7 cellular contexts compared by ENCODE assay signal in the genomic region with DNA sequence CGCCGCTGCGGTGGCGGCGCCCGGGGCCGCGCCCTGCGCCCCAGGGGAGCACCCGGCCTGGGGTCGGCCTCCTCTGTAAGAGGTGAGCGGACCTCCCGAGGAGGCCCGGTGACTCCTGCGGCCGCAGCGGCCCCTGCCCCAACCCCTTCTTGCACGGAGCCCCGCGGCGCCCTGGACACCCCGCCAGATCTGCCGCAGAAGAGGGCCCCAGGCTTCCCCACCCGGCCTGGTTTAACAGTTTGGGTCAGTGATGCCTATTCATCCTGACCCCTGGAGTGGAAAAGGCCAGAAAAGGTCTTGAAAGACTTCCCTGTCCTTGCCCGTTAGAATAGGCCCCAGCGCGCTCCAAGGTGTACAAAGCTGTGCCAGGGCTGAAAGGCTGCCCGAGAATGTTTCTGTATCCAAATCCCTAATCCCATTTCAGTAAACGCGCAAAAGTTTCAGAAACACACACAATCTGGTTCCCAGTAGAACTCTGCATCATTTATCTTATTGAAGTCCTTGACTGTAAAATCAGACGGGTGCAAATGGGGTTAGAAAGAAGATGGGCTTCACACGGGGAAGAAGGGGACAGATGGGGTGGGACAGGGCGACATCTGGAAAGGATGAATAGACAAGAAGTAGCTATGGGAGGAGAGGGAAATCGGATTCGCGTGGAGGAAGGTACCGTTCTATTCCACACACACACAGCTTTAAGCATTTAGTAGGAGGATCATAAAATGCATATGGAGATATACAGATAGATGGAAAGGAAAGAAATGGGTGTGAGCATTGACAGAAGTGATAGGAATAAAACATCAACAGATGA. TPM values are rescaled to one million over a fixed set of nuclear protein-coding genes. Genes with fewer than 3 reads are reported as not detected.
DNase-seq lines count a peak whose midpoint lies in the region; ATAC-seq and TF ChIP-seq lines count a peak whose summit lies in the region.

No MANE protein-coding gene starts in this region.

- DNase-seq in NCI-H524 treated with DMSO at 0.1 percent for 48 hours (lab: John Stamatoyannopoulos, UW) (peak; percentile 55), breast epithelium (ENCODE audit: low spot score in 2 of 2) (peak; percentile 37 to 52), suprapubic skin (ENCODE audit: low spot score in 2 of 2) (no peak), NCI-H2196 (lab: John Stamatoyannopoulos, UW; ENCODE audit: unreplicated experiment) (no peak)

- no peak for TF ChIP-seq RAD21 in liver (IDR thresholded peaks at IDR 0.05)

- peaks cover 0 to 12% of the 10 kb centered on the region in 2 donors for H3K4me1 ChIP-seq in breast epithelium
- H3K4me1 ChIP-seq in liver (ENCODE audit: control insufficient read depth in 4 of 4, insufficient read depth in 4 of 4, low read length in 3 of 4) = peaks cover 0 to 9% (median 2%) of the 10 kb centered on the region in 4 donors
- H3K4me1 ChIP-seq in suprapubic skin = peaks cover 68% of the 10 kb centered on the region

- intact Hi-C loops in breast epithelium (cut with DNase I; ENCODE audit: low total_unique reads) = loop anchor here (5.0 kb wide), 3 partner anchors 85 to 220 kb away; partner anchors contain the start of gene ATG10

- no peaks in the 10 kb centered on the region for H3K27me3 ChIP-seq in breast epithelium
- H3K27me3 ChIP-seq in liver (ENCODE audit: control insufficient read depth in 4 of 4, insufficient read depth in 4 of 4, low read length in 3 of 4) = no peaks in the 10 kb centered on the region
- H3K27me3 ChIP-seq in suprapubic skin = no peaks in the 10 kb centered on the region

- WGBS in liver = 32% methylated on average over 37 of the region's 37 CpGs
- WGBS in suprapubic skin = 24% methylated on average over 21 of the region's 37 CpGs

- TF ChIP-seq CTCF in breast epithelium (IDR thresholded peaks at IDR 0.05) (no peak), liver (IDR thresholded peaks at IDR 0.05; ENCODE audit: low read depth, low read length, missing input control) (no peak), suprapubic skin (IDR thresholded peaks at IDR 0.05) (no peak)

- H3K4me3 ChIP-seq in breast epithelium = peak overlapping the region; percentile 79 to 94 (median 92)
- H3K4me3 ChIP-seq in liver (ENCODE audit: low read depth in 1 of 3, low read length in 3 of 3) = peak overlapping the region; percentile 63 to 98 (median 64)
- peak overlapping the region; percentile 97 for H3K4me3 ChIP-seq in suprapubic skin

- TF ChIP-seq EP300 in suprapubic skin (IDR thresholded peaks at IDR 0.05) = no peak

- TF ChIP-seq POLR2A in breast epithelium (IDR thresholded peaks at IDR 0.05) (no peak), suprapubic skin (IDR thresholded peaks at IDR 0.05) (no peak)

- no peaks in the 10 kb centered on the region for H3K9me3 ChIP-seq in breast epithelium
- no peaks in the 10 kb centered on the region for H3K9me3 ChIP-seq in liver (ENCODE audit: control insufficient read depth in 4 of 4, low read length in 3 of 4)
- no peaks in the 10 kb centered on the region for H3K9me3 ChIP-seq in suprapubic skin

- H3K27ac ChIP-seq in breast epithelium = peak overlapping the region; percentile 98 to 99
- H3K27ac ChIP-seq in liver (ENCODE audit: low read depth in 1 of 2, low read length in 2 of 2) = peak overlapping the region; percentile 74 to 90
- peak overlapping the region; percentile 99 for H3K27ac ChIP-seq in suprapubic skin

- H3K36me3 ChIP-seq in breast epithelium (no peaks in the 10 kb centered on the region), liver (ENCODE audit: control insufficient read depth in 4 of 4, insufficient read depth in 3 of 4, low read depth in 1 of 4, low read length in 3 of 4) (no peaks in the 10 kb centered on the region), suprapubic skin (no peaks in the 10 kb centered on the region)

- peak overlapping the region; percentile 8 to 84 for H3K9ac ChIP-seq in liver (ENCODE audit: low read depth in 1 of 2, low read length in 2 of 2)

- ATAC-seq in GM18520 (IDR thresholded peaks at IDR 0.05; ENCODE audit: unreplicated experiment) (peak; percentile 5), HG02885 (IDR thresholded peaks at IDR 0.05; ENCODE audit: poor library complexity, unreplicated experiment) (no peak)

TF ChIP-seq in liver, 16 proteins besides CTCF, POLR2A, EP300 and RAD21:
- TF ChIP-seq HNF4A (conservative IDR thresholded peaks at IDR 0.05) (no peak), EGR1 (IDR thresholded peaks at IDR 0.05; ENCODE audit: low read depth in 2 of 2) (no peak), ZBTB33 (IDR thresholded peaks at IDR 0.05) (no peak), RXRA (IDR thresholded peaks at IDR 0.05) (no peak), FOXA1 (IDR thresholded peaks at IDR 0.05) (no peak), SP1 (IDR thresholded peaks at IDR 0.05) (no peak)
- TF ChIP-seq, protein P1, sequence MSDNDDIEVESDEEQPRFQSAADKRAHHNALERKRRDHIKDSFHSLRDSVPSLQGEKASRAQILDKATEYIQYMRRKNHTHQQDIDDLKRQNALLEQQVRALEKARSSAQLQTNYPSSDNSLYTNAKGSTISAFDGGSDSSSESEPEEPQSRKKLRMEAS (IDR thresholded peaks at IDR 0.05) = no peak

RNA-seq across cellular contexts. Expression of gene SSBP2, which starts 1.1 kb away (rescaled TPM):
- total RNA-seq in breast epithelium (100 to 1,000 TPM in 1 of 3 donors, 10 to 100 TPM in 2; 65.5 to 110 (median 76.6) TPM), liver (10 to 100 TPM in 1 of 2 donors, 1 to 10 TPM in 1; 4.3 to 10.1 TPM), suprapubic skin (100 to 1,000 TPM in 1 of 4 donors, 10 to 100 TPM in 3; 54.1 to 136 (median 69.8) TPM)
- polyA plus RNA-seq in liver = 1 to 10 TPM; 2.2 to 3.9 TPM

Comparison
In these comparisons a context has a peak if more than half of its experiments do, and no peak if none do; other contexts are left out.
1. DNase-seq: peak in NCI-H524 treated with DMSO at 0.1 percent for 48 hours (single experiment) and breast epithelium (2 of 2); none in suprapubic skin (0 of 2) and NCI-H2196 (single experiment).
2. RNA of gene SSBP2, which starts 1.1 kb away (total RNA-seq): 65.5 to 110 TPM in breast epithelium and 54.1 to 136 TPM in suprapubic skin; 4.3 to 10.1 TPM in liver; every median in the first group is over 4 times any median in the second.
3. Peak in every context shown above with its lines, with median percentiles within 50 percentile points of each other: H3K27ac ChIP-seq and H3K4me3 ChIP-seq.